Comparison of ENCODE assay signal across 8 cellular contexts in the genomic region with DNA sequence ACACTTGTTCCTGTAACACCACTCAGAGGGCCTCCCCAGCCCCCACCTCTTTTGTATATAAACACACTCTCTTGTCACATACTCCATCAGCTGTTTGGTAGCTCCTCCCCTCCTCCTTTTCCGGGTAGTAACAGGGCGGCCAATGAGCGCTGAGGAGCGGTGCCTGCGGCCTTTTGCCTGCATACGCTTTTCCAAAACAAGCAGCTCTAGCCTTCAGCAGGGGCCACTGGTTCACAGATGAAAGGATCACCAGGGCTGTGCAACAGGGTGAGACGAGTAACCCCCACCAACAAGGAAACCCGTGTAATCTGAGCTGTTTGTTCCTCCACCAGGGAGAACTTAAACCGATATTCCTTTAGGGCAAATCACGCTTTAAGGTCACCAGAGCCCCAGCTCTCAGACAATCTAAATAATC. TPM values are rescaled to one million over a fixed set of nuclear protein-coding genes. Genes with fewer than 3 reads are reported as not detected.
DNase-seq lines count a peak whose midpoint lies in the region; ATAC-seq and TF ChIP-seq lines count a peak whose summit lies in the region.

No MANE protein-coding gene starts in this region.

- peaks cover 15% of the 10 kb centered on the region for H3K4me1 Mint-ChIP-seq in neural progenitor cell

- peak overlapping the region; percentile 95 for H3K4me3 ChIP-seq in IMR-90 (ENCODE audit: insufficient read depth, low read depth, low read length)
- peak overlapping the region; percentile 98 for H3K4me3 ChIP-seq in neural progenitor cell
- peak overlapping the region; percentile 94 to 95 for H3K4me3 ChIP-seq in stomach smooth muscle (ENCODE audit: low read length in 2 of 2)

- H3K27ac ChIP-seq in IMR-90 (ENCODE audit: insufficient read depth, low read length) (peak overlapping the region; percentile 86), foreskin keratinocyte (peak overlapping the region; percentile 93), neural progenitor cell (peak overlapping the region; percentile 99), stomach smooth muscle (ENCODE audit: low read length) (peak overlapping the region; percentile 93)

- TF ChIP-seq CTCF in IMR-90 (conservative IDR thresholded peaks at IDR 0.05; ENCODE audit: low read depth, low read length) (no peak), foreskin keratinocyte (conservative IDR thresholded peaks at IDR 0.05) (peak; percentile 40), neural progenitor cell (IDR thresholded peaks at IDR 0.05) (no peak)

- CTCF ChIA-PET in IMR-90 (lab: Yijun Ruan, JAX) = interaction anchor here (0.6 to 1.1 kb wide), 3 partner anchors 62 to 465 kb away, joined by 3 read pairs; no protein-coding TSS in a partner anchor

- H3K79me2 ChIP-seq in neural progenitor cell (ENCODE audit: low read depth) = peaks cover 85% of the 10 kb centered on the region

- H4K20me1 ChIP-seq in IMR-90 (ENCODE audit: insufficient read depth, low read length) = peaks cover 65% of the 10 kb centered on the region
- H4K20me1 ChIP-seq in neural progenitor cell (ENCODE audit: low read depth) = peaks cover 45% of the 10 kb centered on the region

- H3K4me1 ChIP-seq in IMR-90 (ENCODE audit: control insufficient read depth, insufficient read depth, low read length) (peaks cover 6% of the 10 kb centered on the region), foreskin keratinocyte (peaks cover 7% of the 10 kb centered on the region), neural progenitor cell (peaks cover 23% of the 10 kb centered on the region), stomach smooth muscle (ENCODE audit: control insufficient read depth, insufficient read depth, low read length) (peaks cover 26% of the 10 kb centered on the region)

- H2BK5ac ChIP-seq in IMR-90 (ENCODE audit: low read depth, low read length, poor library complexity, severe bottlenecking) = peak overlapping the region; percentile 87

- ATAC-seq in GM21447 (IDR thresholded peaks at IDR 0.05; ENCODE audit: unreplicated experiment) (peak; percentile 58), IMR-90 (ENCODE audit: low read depth) (peak; percentile 80), foreskin keratinocyte (peak; percentile 70)

- H3K18ac ChIP-seq in IMR-90 (ENCODE audit: low read depth, low read length) = peak overlapping the region; percentile 25

- peak overlapping the region; percentile 45 for H3K4ac ChIP-seq in IMR-90 (ENCODE audit: low read depth, low read length)

- H3K79me1 ChIP-seq in IMR-90 (ENCODE audit: low read depth in 1 of 2, low read length in 2 of 2) = peaks cover 5 to 40% of the 10 kb centered on the region in 2 experiments; a peak in 3 of 4 replicates

- H3K27me3 ChIP-seq in IMR-90 (ENCODE audit: control insufficient read depth, insufficient read depth, low read length) (no peaks in the 10 kb centered on the region), foreskin keratinocyte (no peaks in the 10 kb centered on the region), neural progenitor cell (no peaks in the 10 kb centered on the region), stomach smooth muscle (ENCODE audit: control insufficient read depth in 1 of 2, insufficient read depth in 2 of 2, low read length in 2 of 2) (no peaks in the 10 kb centered on the region)

- peaks cover 12% of the 10 kb centered on the region for H3K27me3 Mint-ChIP-seq in neural progenitor cell (ENCODE audit: insufficient read depth, low read depth)

- POLR2A ChIA-PET in IMR-90 (lab: Charles Lee; ENCODE audit: unreplicated experiment) = interaction anchor here (1.1 kb wide), 1 partner anchor 21 kb away, joined by 3 read pairs; no protein-coding TSS in a partner anchor

- DNase-seq in D341Med (ENCODE audit: low spot score) = peak; percentile 82
- peak; percentile 96 for DNase-seq in IMR-90
- peak; percentile 92 for DNase-seq in RPMI8226
- peak; percentile 93 for DNase-seq in activated effector memory CD4-positive, alpha-beta T cell treated with anti-CD3 and anti-CD28 coated beads, Interleukin-2, amount 50 U/mL, for 16 hours
- DNase-seq in foreskin keratinocyte = peak; percentile 59 to 82
- peak; percentile 95 for DNase-seq in neural progenitor cell (ENCODE audit: low spot score)

- peaks cover 13% of the 10 kb centered on the region for H3K36me3 Mint-ChIP-seq in neural progenitor cell

- TF ChIP-seq RAD21 in IMR-90 (IDR thresholded peaks at IDR 0.05; ENCODE audit: low read length) = no peak; the same call in 1 of the 2 replicates

- H2BK20ac ChIP-seq in IMR-90 (ENCODE audit: low read depth, low read length) = no peak overlapping the region

- BruUV-seq in IMR-90 (replicated peaks; lab: Mats Ljungman, UMichigan) = no TSS peak

- dilution Hi-C loops in IMR-90 (cut with HindIII; ENCODE audit: low sequenced_read_pairs, unreplicated experiment) = no loop called here

- no peak overlapping the region for H2BK15ac ChIP-seq in IMR-90 (ENCODE audit: low read depth, low read length)

- peak overlapping the region; percentile 26 for H2BK120ac ChIP-seq in IMR-90 (ENCODE audit: low read depth, low read length)

- peaks cover 3% of the 10 kb centered on the region for H3K9me3 Mint-ChIP-seq in neural progenitor cell

- peak overlapping the region; percentile 85 for H3K4me2 ChIP-seq in IMR-90 (ENCODE audit: low read depth, low read length)
- peak overlapping the region; percentile 84 for H3K4me2 ChIP-seq in neural progenitor cell

- no peak overlapping the region for H3K27ac Mint-ChIP-seq in neural progenitor cell

- peak overlapping the region; percentile 69 for H2AK9ac ChIP-seq in IMR-90 (replicated peaks; ENCODE audit: low read depth, low read length, poor library complexity)

- H2AK5ac ChIP-seq in IMR-90 (ENCODE audit: low read depth, low read length) = peak overlapping the region; percentile 32; the same call in 1 of the 2 replicates

- intact Hi-C loops in IMR-90 (cut with micrococcal nuclease) = loop anchor here (1.0 to 5.0 kb wide), 2 partner anchors 42 to 61 kb away; no protein-coding TSS in a partner anchor

- H4K91ac ChIP-seq in IMR-90 (ENCODE audit: insufficient read depth, low read depth, low read length) = peak overlapping the region; percentile 5; the same call in 1 of the 2 replicates

- no peak overlapping the region for H3K4me3 Mint-ChIP-seq in neural progenitor cell

- in situ Hi-C loops in IMR-90 (cut with MboI; ENCODE audit: low sequenced_read_pairs) = no loop called here

- peak overlapping the region in 1 of 2 experiments; percentile 13; a peak in 2 of 4 replicates for H4K8ac ChIP-seq in IMR-90 (ENCODE audit: low read depth in 2 of 2, low read length in 2 of 2)

- H3K9me1 ChIP-seq in IMR-90 (ENCODE audit: insufficient read depth, low read length) = peaks cover 4% of the 10 kb centered on the region

- H3F3A ChIP-seq in neural progenitor cell (ENCODE audit: low read depth) = peaks cover 45% of the 10 kb centered on the region

- peak overlapping the region; percentile 75 for H3K56ac ChIP-seq in IMR-90 (ENCODE audit: extremely low read depth, insufficient read depth, low read length)

- H3K36me3 ChIP-seq in IMR-90 (ENCODE audit: control insufficient read depth, insufficient read depth, low read length) (peaks cover 2% of the 10 kb centered on the region; the same call in 1 of the 2 replicates), neural progenitor cell (peaks cover 16% of the 10 kb centered on the region), stomach smooth muscle (ENCODE audit: control insufficient read depth in 2 of 2, insufficient read depth in 2 of 2, low read length in 2 of 2) (no peaks in the 10 kb centered on the region)

- H4K5ac ChIP-seq in IMR-90 (ENCODE audit: low read depth, low read length) = peak overlapping the region; percentile 14

- TF ChIP-seq POLR2A in IMR-90 (IDR thresholded peaks at IDR 0.05; ENCODE audit: low read depth, low read length) = no peak; the same call in 1 of the 2 replicates

- H3K14ac ChIP-seq in IMR-90 (replicated peaks; ENCODE audit: low read depth, low read length) = 0 out of 2 replicates have a peak overlapping the region, but pooled peaks have one; percentile 34

- peak overlapping the region; percentile 48; the same call in 1 of the 2 replicates for H3K23ac ChIP-seq in IMR-90 (ENCODE audit: low read depth, low read length)

- no CpG with 5 or more reads among the region's 10 CpGs for WGBS in IMR-90 (ENCODE audit: extremely low coverage in 2 of 2, insufficient read length in 1 of 2), 2 experiments

- peak overlapping the region; percentile 58 for H2AFZ ChIP-seq in IMR-90 (replicated peaks; ENCODE audit: low read length, poor library complexity)
- H2AFZ ChIP-seq in neural progenitor cell (replicated peaks) = no peak overlapping the region

- peak overlapping the region; percentile 30; the same call in 1 of the 2 replicates for H3K9ac ChIP-seq in IMR-90 (ENCODE audit: low read depth, low read length)
- peak overlapping the region; percentile 85 for H3K9ac ChIP-seq in neural progenitor cell
- peak overlapping the region; percentile 58 to 98 for H3K9ac ChIP-seq in stomach smooth muscle (ENCODE audit: low read length in 2 of 2)

- H3K9me3 ChIP-seq in IMR-90 (ENCODE audit: control insufficient read depth, insufficient read depth, low read length) (no peaks in the 10 kb centered on the region), neural progenitor cell (ENCODE audit: low read depth) (no peaks in the 10 kb centered on the region), stomach smooth muscle (ENCODE audit: control insufficient read depth in 2 of 2, low read length in 2 of 2) (no peaks in the 10 kb centered on the region)

TF ChIP-seq in IMR-90, 13 proteins besides CTCF, POLR2A, EP300 and RAD21 (continues in another document):
- peak; percentile 90; the same call in 1 of the 2 replicates for TF ChIP-seq MAZ (IDR thresholded peaks at IDR 0.05; ENCODE audit: borderline replicate concordance, low read depth, low read length)
- no peak for TF ChIP-seq BHLHE40 (IDR thresholded peaks at IDR 0.05; ENCODE audit: low read depth, low read length)
- no peak for TF ChIP-seq NFE2L2 (IDR thresholded peaks at IDR 0.05; ENCODE audit: low read depth, low read length)
- TF ChIP-seq SMC3 (IDR thresholded peaks at IDR 0.05; ENCODE audit: low read depth, low read length) = no peak
- TF ChIP-seq MXI1 (IDR thresholded peaks at IDR 0.05; ENCODE audit: borderline replicate concordance, low read depth, low read length) = peak; percentile 44; the same call in 1 of the 2 replicates
- TF ChIP-seq FOS (IDR thresholded peaks at IDR 0.05; ENCODE audit: low read depth, low read length) = no peak
- no peak for TF ChIP-seq MAFK (IDR thresholded peaks at IDR 0.05; ENCODE audit: low read depth, low read length)
- no peak for TF ChIP-seq CEBPB (IDR thresholded peaks at IDR 0.05; ENCODE audit: low read depth, low read length)
- no peak for TF ChIP-seq CHD1 (IDR thresholded peaks at IDR 0.05; ENCODE audit: low read depth, low read length)

RNA-seq across cellular contexts. Expression of a gene that starts 3.9 kb away (rescaled TPM):
- total RNA-seq in IMR-90 (2012; rRNA removed) = 34.6 and 39.2 TPM in 2 replicates
- polyA plus RNA-seq in IMR-90 (2012; rRNA removed) = 40.0 and 49.4 TPM in 2 replicates
- polyA plus RNA-seq in IMR-90 (2012; cell fraction: cytosol; rRNA removed) = 56.6 and 107 TPM in 2 replicates
- polyA plus RNA-seq in IMR-90 (2012; cell fraction: nucleus; rRNA removed; ENCODE audit: low replicate concordance) = 23.4 and 92.0 TPM in 2 replicates
- total RNA-seq in foreskin keratinocyte = 50.2 and 55.0 TPM in 2 replicates
- polyA plus RNA-seq in foreskin keratinocyte = 27.3 and 27.5 TPM in 2 replicates
- 84.1 and 114 TPM in 2 replicates for total RNA-seq in neural progenitor cell (ENCODE audit: low replicate concordance)

Comparison
In these comparisons a context has a peak if more than half of its experiments do, and no peak if none do; other contexts are left out.
1. Peak in every context shown above with its lines: DNase-seq, ATAC-seq, H3K4me3 ChIP-seq and H3K27ac ChIP-seq.
2. H3K9ac ChIP-seq: peak in every context shown above with its lines; median percentile 85 in neural progenitor cell; 78 in stomach smooth muscle; 30 in IMR-90.